Comparison of ENCODE assay signal across 2 cellular contexts in the genomic region with DNA sequence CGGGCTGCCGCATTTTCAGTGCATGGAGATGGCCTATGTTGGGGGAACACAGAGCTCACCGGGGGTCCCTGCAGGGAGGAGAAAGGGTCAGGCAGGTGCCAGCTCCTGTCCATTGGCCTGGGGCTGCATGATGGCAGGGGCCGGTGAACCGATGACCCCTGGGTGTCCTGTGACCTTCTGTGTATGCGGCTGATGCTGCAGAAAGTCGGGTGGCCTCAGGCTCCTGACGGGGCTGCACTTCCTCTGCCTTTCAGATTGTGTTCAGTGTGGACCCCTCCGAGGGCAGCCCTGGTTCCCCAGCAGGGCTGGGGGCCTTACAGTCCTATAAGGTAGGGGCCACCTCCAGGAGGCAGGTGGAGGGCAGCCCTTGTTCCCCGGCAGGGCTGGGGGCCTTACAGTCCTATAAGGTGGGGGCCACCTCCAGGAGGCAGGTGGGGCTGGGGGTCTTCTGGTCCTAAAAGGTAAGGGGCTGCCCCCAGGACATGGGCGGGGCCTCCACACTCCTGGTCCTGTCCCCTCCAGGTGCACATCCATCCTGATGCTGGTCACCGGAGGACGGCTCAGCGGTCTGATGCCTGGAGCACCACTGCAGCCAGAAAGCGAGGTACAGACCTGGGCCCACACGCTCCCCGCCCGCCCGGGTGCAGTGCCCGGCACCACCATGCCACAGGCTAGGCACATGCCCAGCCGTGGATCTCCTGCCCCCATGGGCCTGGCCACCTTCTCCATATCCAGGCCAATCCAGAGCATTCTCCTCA.
TF ChIP-seq lines count a peak whose summit lies in the region.

No MANE protein-coding gene starts in this region.

TF ChIP-seq in K562, 482 proteins besides CTCF, POLR2A, EP300 and RAD21:
- TF ChIP-seq HMG20A (CRISPR knock-in tag; conservative IDR thresholded peaks at IDR 0.05), result no peak
- TF ChIP-seq RBFOX2 (IDR thresholded peaks at IDR 0.05; ENCODE audit: low read depth, low read length), result peak; percentile 38; the same call in 1 of the 2 replicates
- peak; percentile 71 for TF ChIP-seq POLR2G (IDR thresholded peaks at IDR 0.05; ENCODE audit: low read depth, low read length)
- TF ChIP-seq MNT (conservative IDR thresholded peaks at IDR 0.05), result no peak
- TF ChIP-seq RBM17 (IDR thresholded peaks at IDR 0.05; ENCODE audit: borderline replicate concordance, low read depth, low read length), result no peak
TF ChIP-seq in K562: peak in this region for 2.

TF ChIP-seq in liver, 16 proteins besides CTCF, POLR2A, EP300 and RAD21:
- no peak for TF ChIP-seq NR2F2 (IDR thresholded peaks at IDR 0.05)
- no peak for TF ChIP-seq RXRA (IDR thresholded peaks at IDR 0.05)
- no peak for TF ChIP-seq EGR1 (IDR thresholded peaks at IDR 0.05; ENCODE audit: low read depth in 2 of 2)
- TF ChIP-seq, protein P1, sequence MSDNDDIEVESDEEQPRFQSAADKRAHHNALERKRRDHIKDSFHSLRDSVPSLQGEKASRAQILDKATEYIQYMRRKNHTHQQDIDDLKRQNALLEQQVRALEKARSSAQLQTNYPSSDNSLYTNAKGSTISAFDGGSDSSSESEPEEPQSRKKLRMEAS (IDR thresholded peaks at IDR 0.05), result no peak
- no peak for TF ChIP-seq FOXA1 (IDR thresholded peaks at IDR 0.05)
- no peak for TF ChIP-seq HNF4G (IDR thresholded peaks at IDR 0.05)
- TF ChIP-seq REST (IDR thresholded peaks at IDR 0.05), result no peak
- TF ChIP-seq, protein P2, sequence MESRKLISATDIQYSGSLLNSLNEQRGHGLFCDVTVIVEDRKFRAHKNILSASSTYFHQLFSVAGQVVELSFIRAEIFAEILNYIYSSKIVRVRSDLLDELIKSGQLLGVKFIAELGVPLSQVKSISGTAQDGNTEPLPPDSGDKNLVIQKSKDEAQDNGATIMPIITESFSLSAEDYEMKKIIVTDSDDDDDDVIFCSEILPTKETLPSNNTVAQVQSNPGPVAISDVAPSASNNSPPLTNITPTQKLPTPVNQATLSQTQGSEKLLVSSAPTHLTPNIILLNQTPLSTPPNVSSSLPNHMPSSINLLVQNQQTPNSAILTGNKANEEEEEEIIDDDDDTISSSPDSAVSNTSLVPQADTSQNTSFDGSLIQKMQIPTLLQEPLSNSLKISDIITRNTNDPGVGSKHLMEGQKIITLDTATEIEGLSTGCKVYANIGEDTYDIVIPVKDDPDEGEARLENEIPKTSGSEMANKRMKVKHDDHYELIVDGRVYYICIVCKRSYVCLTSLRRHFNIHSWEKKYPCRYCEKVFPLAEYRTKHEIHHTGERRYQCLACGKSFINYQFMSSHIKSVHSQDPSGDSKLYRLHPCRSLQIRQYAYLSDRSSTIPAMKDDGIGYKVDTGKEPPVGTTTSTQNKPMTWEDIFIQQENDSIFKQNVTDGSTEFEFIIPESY (IDR thresholded peaks at IDR 0.05), result no peak
- no peak for TF ChIP-seq HNF4A (conservative IDR thresholded peaks at IDR 0.05)
- no peak for TF ChIP-seq GABPA (IDR thresholded peaks at IDR 0.05 in 1 of 2, conservative IDR thresholded peaks at IDR 0.05 in 1 of 2)
- TF ChIP-seq, protein P3, sequence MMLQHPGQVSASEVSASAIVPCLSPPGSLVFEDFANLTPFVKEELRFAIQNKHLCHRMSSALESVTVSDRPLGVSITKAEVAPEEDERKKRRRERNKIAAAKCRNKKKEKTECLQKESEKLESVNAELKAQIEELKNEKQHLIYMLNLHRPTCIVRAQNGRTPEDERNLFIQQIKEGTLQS (IDR thresholded peaks at IDR 0.05), result no peak
- no peak for TF ChIP-seq JUND (IDR thresholded peaks at IDR 0.05)
- no peak for TF ChIP-seq YY1 (IDR thresholded peaks at IDR 0.05)
- no peak for TF ChIP-seq SP1 (IDR thresholded peaks at IDR 0.05)
